ENCODE assay signal across 8 cellular contexts in genomic region chr1:175023043-175023921, GRCh38. TPM values are rescaled to one million over a fixed set of nuclear protein-coding genes. Genes with fewer than 3 reads are reported as not detected.
DNase-seq lines count a peak whose midpoint lies in the region; ATAC-seq and TF ChIP-seq lines count a peak whose summit lies in the region.

Gene MRPS14, minus strand, starts transcription at chr1:175023425. Its CDS starts 17 bp downstream, at chr1:175023408.

- peak; percentile 98 for DNase-seq in D341Med (ENCODE audit: low spot score)
- DNase-seq in activated CD8-positive, alpha-beta memory T cell treated with anti-CD3 and anti-CD28 coated beads, Interleukin-2, amount 50 U/mL, for 4 hours, result peak; percentile 99
- peak; percentile 99 for DNase-seq in endothelial cell (ENCODE audit: low spot score)
- DNase-seq in mesothelial cell of epicardium (ENCODE audit: low spot score in 2 of 2, unreplicated experiment in 2 of 2), result peak; percentile 94 to 97
- peak; percentile 96 to 97 for DNase-seq in stimulated activated CD8-positive, alpha-beta memory T cell treated with anti-CD3 and anti-CD28 coated beads, Interleukin-15, amount 100 ng/mL, for 48 hours (ENCODE audit: low read depth in 2 of 2)

- H3K4me2 ChIP-seq in OCI-LY1 (ENCODE audit: low read length), result peak within 1 kb of the TSS; percentile 73

- H3K9ac ChIP-seq in HUES64 (ENCODE audit: low read depth, low read length), result peak within 1 kb of the TSS; percentile 86
- peak within 1 kb of the TSS; percentile 87 for H3K9ac ChIP-seq in OCI-LY1 (ENCODE audit: low read length)

- H3F3A ChIP-seq in OCI-LY1 (ENCODE audit: insufficient read depth, low read length), result 0 out of 2 replicates have a peak, but pooled peaks cover 10% of the 10 kb centered on the region

- peak within 1 kb of the TSS; percentile 95 for H3K4me3 Mint-ChIP-seq in endothelial cell (ENCODE audit: unreplicated experiment)
- H3K4me3 Mint-ChIP-seq in mesothelial cell of epicardium, result peak within 1 kb of the TSS; percentile 88

- H3K27ac ChIP-seq in HUES64 (ENCODE audit: low read depth, low read length) (peak within 1 kb of the TSS; percentile 61), OCI-LY1 (ENCODE audit: low read depth, low read length, poor library complexity, severe bottlenecking) (peak within 1 kb of the TSS; percentile 56)

- H3K27me3 Mint-ChIP-seq in endothelial cell (ENCODE audit: unreplicated experiment), result peaks cover 2% of the 10 kb centered on the region
- no peaks in the 10 kb centered on the region for H3K27me3 Mint-ChIP-seq in mesothelial cell of epicardium (ENCODE audit: low read depth)

- H3K36me3 ChIP-seq in HUES64 (ENCODE audit: insufficient read depth, low read length) (peaks cover 4% of the 10 kb centered on the region), OCI-LY1 (ENCODE audit: insufficient read depth, low read length) (peaks cover 3% of the 10 kb centered on the region; the same call in 1 of the 2 replicates)

- peaks cover 25% of the 10 kb centered on the region for H3K79me2 ChIP-seq in OCI-LY1 (ENCODE audit: insufficient read depth, low read length)

- no peaks in the 10 kb centered on the region for H3K9me3 ChIP-seq in HUES64 (ENCODE audit: insufficient read depth, low read depth, low read length)
- no peaks in the 10 kb centered on the region for H3K9me3 ChIP-seq in OCI-LY1 (ENCODE audit: low read length)

- peak within 1 kb of the TSS; percentile 42; the same call in 1 of the 2 replicates for H2AFZ ChIP-seq in OCI-LY1 (ENCODE audit: low read length)

- 3% methylated on average over 42 of the region's 42 CpGs for WGBS in HUES64

- H4K20me1 ChIP-seq in OCI-LY1 (ENCODE audit: insufficient read depth, low read length), result no peaks in the 10 kb centered on the region

- peak within 1 kb of the TSS; percentile 94 for H3K4me3 ChIP-seq in HUES64 (ENCODE audit: low read length)
- H3K4me3 ChIP-seq in OCI-LY1 (ENCODE audit: low read depth, low read length, poor library complexity, severe bottlenecking), result peak within 1 kb of the TSS; percentile 94

- H3K27me3 ChIP-seq in HUES64 (ENCODE audit: insufficient read depth, low read length) (no peaks in the 10 kb centered on the region), OCI-LY1 (ENCODE audit: insufficient read depth, low read length) (no peaks in the 10 kb centered on the region)

- H3K9me3 Mint-ChIP-seq in endothelial cell (ENCODE audit: unreplicated experiment), result no peaks in the 10 kb centered on the region
- H3K9me3 Mint-ChIP-seq in mesothelial cell of epicardium, result peaks cover 9% of the 10 kb centered on the region

- peaks cover 19% of the 10 kb centered on the region for H3K4me1 Mint-ChIP-seq in endothelial cell (ENCODE audit: unreplicated experiment)
- H3K4me1 Mint-ChIP-seq in mesothelial cell of epicardium, result peaks cover 10% of the 10 kb centered on the region

- peak within 1 kb of the TSS; percentile 91 for H3K27ac Mint-ChIP-seq in endothelial cell (ENCODE audit: unreplicated experiment)
- peak within 1 kb of the TSS; percentile 92 for H3K27ac Mint-ChIP-seq in mesothelial cell of epicardium

- TF ChIP-seq CTCF in OCI-LY1 (IDR thresholded peaks at IDR 0.05; ENCODE audit: low read length) (no peak), endothelial cell (IDR thresholded peaks at IDR 0.05; ENCODE audit: unreplicated experiment) (no peak), mesothelial cell of epicardium (IDR thresholded peaks at IDR 0.05; ENCODE audit: unreplicated experiment) (no peak)

- no peaks in the 10 kb centered on the region for H3K4me1 ChIP-seq in HUES64 (ENCODE audit: insufficient read depth, low read length)
- peaks cover 20% of the 10 kb centered on the region for H3K4me1 ChIP-seq in OCI-LY1 (ENCODE audit: insufficient read depth, low read length, severe bottlenecking)

- H3K36me3 Mint-ChIP-seq in endothelial cell (ENCODE audit: low read depth, unreplicated experiment) (peaks cover 10% of the 10 kb centered on the region), mesothelial cell of epicardium (peaks cover 2% of the 10 kb centered on the region)

- peak; percentile 93 for ATAC-seq in GM21447 (IDR thresholded peaks at IDR 0.05; ENCODE audit: unreplicated experiment)

- H3K9me2 ChIP-seq in OCI-LY1 (ENCODE audit: low read depth, low read length), result no peaks in the 10 kb centered on the region

RNA-seq across cellular contexts. Expression of gene MRPS14, which starts in this region (rescaled TPM):
- polyA plus RNA-seq in HUES64 (2013, experiment 1 of 2), result 25.3 TPM
- 29.2 TPM for polyA plus RNA-seq in HUES64 (2013, experiment 2 of 2)
- 41.5 TPM for total RNA-seq in endothelial cell (ENCODE audit: unreplicated experiment)
- total RNA-seq in mesothelial cell of epicardium, result 25.2 to 29.3 TPM (median 25.9 TPM) in 3 replicates

Comparison
In these comparisons a context has a peak if more than half of its experiments do, and no peak if none do; other contexts are left out.
1. Peak in every context shown above with its lines: DNase-seq, ATAC-seq, H3K4me3 ChIP-seq and H3K27ac ChIP-seq.